28 cellular contexts compared by ENCODE assay signal in genomic region chr20:63392465-63393365, GRCh38. TPM values are rescaled to one million over a fixed set of nuclear protein-coding genes. Genes with fewer than 3 reads are reported as not detected.
"Had no signal": no experiment of that assay in that cellular context is flagged by ENCODE, and none has a peak within 500 bp of the region (broad histone marks: within the 10 kb centered on the region; RNA-seq: fewer than 3 reads in every experiment).

No MANE protein-coding gene starts in this region.

- H3K9me3 ChIP-seq: colonic mucosa, gastrocnemius medialis, lower lobe of right lung had no signal

- ATAC-seq: gastrocnemius medialis; heart right ventricle; left cardiac atrium; left lung; left ventricle myocardium superior; lower lobe of right lung; naive thymus-derived CD4-positive, alpha-beta T cell; natural killer cell had no signal

- H3K27ac ChIP-seq: colonic mucosa, esophagus squamous epithelium, gastrocnemius medialis, heart right ventricle, left lung, lower lobe of right lung had no signal

- FAIRE-seq: endothelial cell of umbilical vein, islet of Langerhans, keratinocyte had no signal

- DNase-seq: colonic mucosa; cortex of kidney; effector CD4-positive, alpha-beta T cell; effector memory CD4-positive, alpha-beta T cell; esophagus squamous epithelium; foreskin fibroblast; foreskin melanocyte; gastrocnemius medialis; glutamatergic neuron; head of caudate nucleus; heart right ventricle; hippocampal formation; left cardiac atrium; left ventricle myocardium superior; lower lobe of right lung; mesenchymal stem cell; naive thymus-derived CD4-positive, alpha-beta T cell; natural killer cell had no signal

- H3K27me3 ChIP-seq: colonic mucosa had no signal

- H3K36me3 ChIP-seq: colonic mucosa, esophagus squamous epithelium, gastrocnemius medialis, heart right ventricle, left lung, lower lobe of right lung had no signal

- H3K4me3 ChIP-seq: colonic mucosa, esophagus squamous epithelium, gastrocnemius medialis, heart right ventricle, left lung, lower lobe of right lung had no signal

- H3K4me1 ChIP-seq: colonic mucosa, esophagus squamous epithelium, gastrocnemius medialis, heart right ventricle, left lung, lower lobe of right lung had no signal

RNA-seq across cellular contexts. Expression of gene CHRNA4, which starts 31.6 kb away (rescaled TPM):
- total RNA-seq: endothelial cell of umbilical vein; epithelial cell of proximal tubule; esophagus squamous epithelium; gastrocnemius medialis; glomerular endothelial cell; kidney epithelial cell; left lung; lower lobe of right lung; mesenteric fat pad; mononuclear cell; mucosa of gallbladder; naive thymus-derived CD4-positive, alpha-beta T cell; natural killer cell had no signal
- polyA plus RNA-seq: endothelial cell of umbilical vein; keratinocyte; naive thymus-derived CD4-positive, alpha-beta T cell had no signal
